8 cellular contexts compared by ENCODE assay signal in the genomic region with DNA sequence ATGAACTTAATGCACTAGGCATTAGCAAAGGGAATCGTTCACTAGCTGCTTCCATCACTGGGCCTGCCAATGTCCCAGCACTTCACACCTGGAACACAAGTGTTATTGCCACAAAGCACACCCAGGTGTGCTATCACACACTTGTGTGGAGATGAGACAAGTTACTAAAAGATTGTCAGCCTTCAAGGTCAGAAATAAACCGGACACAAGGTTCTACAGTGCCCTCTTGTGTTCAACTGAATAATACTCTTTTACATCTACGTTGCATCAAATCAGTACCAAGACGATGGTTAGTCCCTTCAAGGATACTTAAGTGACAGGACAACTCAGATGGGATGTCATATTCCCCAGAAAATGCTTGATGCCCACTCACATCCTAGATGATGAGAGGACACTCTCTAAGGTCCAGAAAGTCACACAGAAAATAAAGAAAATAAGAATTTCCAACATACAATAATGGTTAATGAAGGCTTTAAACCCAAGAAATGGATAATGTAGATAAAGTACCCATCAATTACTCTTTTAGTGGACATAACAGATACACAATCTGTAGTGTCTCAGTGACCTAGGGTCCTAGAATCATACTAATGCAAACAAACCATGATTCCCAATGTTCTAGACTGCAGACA. TPM values are rescaled to one million over a fixed set of nuclear protein-coding genes. Genes with fewer than 3 reads are reported as not detected.
DNase-seq lines count a peak whose midpoint lies in the region; ATAC-seq and TF ChIP-seq lines count a peak whose summit lies in the region.

No MANE protein-coding gene starts in this region.

- peak; percentile 56 for ATAC-seq in memory B cell (ENCODE audit: low read depth)
- ATAC-seq in HG03196 (IDR thresholded peaks at IDR 0.05; ENCODE audit: unreplicated experiment) = no peak
- ATAC-seq in stimulated activated naive CD8-positive, alpha-beta T cell treated with anti-CD3 and anti-CD28 coated beads, Interleukin-15, Interleukin-2, amounts not matched to agents 100 U/mL and 50 U/mL, for 24 hours = no peak

- BruUV-seq in OCI-LY7 (replicated peaks; lab: Mats Ljungman, UMichigan) = no TSS peak

- POLR2A ChIA-PET in OCI-LY7 (lab: Charles Lee) = interaction anchor here (1.2 to 1.3 kb wide), 2 partner anchors 15 to 148 kb away, joined by 3 read pairs; no protein-coding TSS in a partner anchor

- no peaks in the 10 kb centered on the region for H3K9me2 ChIP-seq in OCI-LY7 (ENCODE audit: insufficient read depth, low read length)

- H3K4me1 ChIP-seq in OCI-LY7 (ENCODE audit: insufficient read depth, low read length, poor library complexity, severe bottlenecking) = no peaks in the 10 kb centered on the region

- in situ Hi-C loops in GM13976 (cut with MboI; ENCODE audit: low sequenced_read_pairs, unreplicated experiment) = loop anchor here (25.0 kb wide), 1 partner anchor 161 kb away; no protein-coding TSS in a partner anchor

- H3K4me1 Mint-ChIP-seq in memory B cell = peaks cover 2% of the 10 kb centered on the region

- TF ChIP-seq CTCF in GM13976 (IDR thresholded peaks at IDR 0.05; ENCODE audit: borderline replicate concordance, control extremely low read depth, extremely low read depth, insufficient read depth, missing control alignments) (no peak), OCI-LY7 (conservative IDR thresholded peaks at IDR 0.05; ENCODE audit: low read length) (peak; percentile 81)

- no peaks in the 10 kb centered on the region for H3K9me3 Mint-ChIP-seq in memory B cell

- intact Hi-C loops in OCI-LY7 (cut with micrococcal nuclease; ENCODE audit: unreplicated experiment) = no loop called here

- H3K27me3 Mint-ChIP-seq in memory B cell = no peaks in the 10 kb centered on the region

- no peaks in the 10 kb centered on the region for H3K79me2 ChIP-seq in OCI-LY7 (ENCODE audit: insufficient read depth, low read depth, low read length)

- no peak overlapping the region for H3K27ac ChIP-seq in OCI-LY7 (ENCODE audit: low read depth, low read length, poor library complexity, severe bottlenecking)

- H3K4me3 ChIP-seq in OCI-LY7 (ENCODE audit: low read depth, low read length, poor library complexity, severe bottlenecking) = no peak overlapping the region

- no peak overlapping the region for H2AFZ ChIP-seq in OCI-LY7 (ENCODE audit: low read length)

- DNase-seq in AML-193 (lab: John Stamatoyannopoulos, UW) (peak; percentile 28 to 40), GM13976 (ENCODE audit: low spot score) (peak; percentile 47), OCI-LY7 (ENCODE audit: low spot score) (peak; percentile 57), dermis blood vessel endothelial cell (peak; percentile 80), memory B cell (ENCODE audit: low spot score in 2 of 2) (peak in 1 of 2 donors; percentile 16)
- DNase-seq in stimulated activated naive CD8-positive, alpha-beta T cell treated with anti-CD3 and anti-CD28 coated beads, Interleukin-15, Interleukin-2, amounts not matched to agents 100 U/mL and 50 U/mL, for 24 hours = no peak
- no peak for DNase-seq in activated CD4-positive, alpha-beta T cell treated with anti-CD3 and anti-CD28 coated beads for 1 hour

- H3K36me3 Mint-ChIP-seq in memory B cell = peaks cover 24% of the 10 kb centered on the region

- 0 out of 2 replicates have a peak, but pooled peaks cover 6% of the 10 kb centered on the region for H4K20me1 ChIP-seq in OCI-LY7 (ENCODE audit: insufficient read depth, low read length)

- no peaks in the 10 kb centered on the region for H3K9me3 ChIP-seq in OCI-LY7 (ENCODE audit: low read length)

- no peak overlapping the region for H3K4me3 Mint-ChIP-seq in memory B cell

- no peak overlapping the region for H3K4me2 ChIP-seq in OCI-LY7 (ENCODE audit: low read length)

- peak overlapping the region; percentile 49 for H3K27ac Mint-ChIP-seq in memory B cell

- CTCF ChIA-PET in OCI-LY7 (lab: Charles Lee; ENCODE audit: unreplicated experiment) = no interaction called here

- peaks cover 94% of the 10 kb centered on the region for H3K36me3 ChIP-seq in OCI-LY7 (ENCODE audit: insufficient read depth, low read length)

RNA-seq across cellular contexts. Expression of a gene that starts 16.4 kb away (rescaled TPM):
- total RNA-seq in OCI-LY7 (2014; rRNA removed; shearing (Covaris generic)) = 40.4 and 57.8 TPM in 2 replicates
- 66.7 and 69.8 TPM in 2 replicates for total RNA-seq in OCI-LY7 (2022)
- total RNA-seq in dermis blood vessel endothelial cell = 104 and 225 TPM in 2 replicates

RNA-seq across cellular contexts. Expression of a gene that starts 43.3 kb away (rescaled TPM):
- total RNA-seq in OCI-LY7 (2014; rRNA removed; shearing (Covaris generic)) = 56.3 and 79.7 TPM in 2 replicates
- total RNA-seq in OCI-LY7 (2022) = 133 and 134 TPM in 2 replicates
- total RNA-seq in dermis blood vessel endothelial cell = 19.4 and 32.3 TPM in 2 replicates

Comparison
In these comparisons a context has a peak if more than half of its experiments do, and no peak if none do; other contexts are left out.
1. DNase-seq: peak in AML-193 (2 of 2), GM13976 (single experiment), OCI-LY7 (single experiment) and dermis blood vessel endothelial cell (single experiment); none in stimulated activated naive CD8-positive, alpha-beta T cell treated with anti-CD3 and anti-CD28 coated beads, Interleukin-15, Interleukin-2, amounts not matched to agents 100 U/mL and 50 U/mL, for 24 hours (single experiment) and activated CD4-positive, alpha-beta T cell treated with anti-CD3 and anti-CD28 coated beads for 1 hour (single experiment).